ENCODE assay signal across 24 cellular contexts in genomic region chr11:57290288-57290687, GRCh38. TPM values are rescaled to one million over a fixed set of nuclear protein-coding genes. Genes with fewer than 3 reads are reported as not detected.
DNase-seq lines count a peak whose midpoint lies in the region; ATAC-seq and TF ChIP-seq lines count a peak whose summit lies in the region.
"Had no signal": no experiment of that assay in that cellular context is flagged by ENCODE, and none has a peak within 500 bp of the region (broad histone marks: within the 10 kb centered on the region; RNA-seq: fewer than 3 reads in every experiment).

No MANE protein-coding gene starts in this region.

- H3K4me3 Mint-ChIP-seq in glutamatergic neuron (ENCODE audit: unreplicated experiment), result no peak overlapping the region
- no peak overlapping the region for H3K4me3 Mint-ChIP-seq in activated CD8-positive, alpha-beta memory T cell treated with anti-CD3 and anti-CD28 coated beads, Interleukin-2, amount 10 ng/mL, durations not matched to agents 7 days and 5 days
- H3K4me3 Mint-ChIP-seq: activated naive CD4-positive, alpha-beta T cell treated with anti-CD3 and anti-CD28 coated beads, Interleukin-2, amount 10 ng/mL, durations not matched to agents 7 days and 5 days; brain had no signal

- in situ Hi-C loops in brain microvascular endothelial cell (cut with HindIII; ENCODE audit: low pct_ligation_motif_present, low sequenced_read_pairs), result no loop called here

- H3K27ac Mint-ChIP-seq in glutamatergic neuron (ENCODE audit: unreplicated experiment), result peak overlapping the region; percentile 86
- no peak overlapping the region for H3K27ac Mint-ChIP-seq in activated CD8-positive, alpha-beta memory T cell treated with anti-CD3 and anti-CD28 coated beads, Interleukin-2, amount 10 ng/mL, durations not matched to agents 7 days and 5 days
- H3K27ac Mint-ChIP-seq: activated naive CD4-positive, alpha-beta T cell treated with anti-CD3 and anti-CD28 coated beads, Interleukin-2, amount 10 ng/mL, durations not matched to agents 7 days and 5 days had no signal

- H3K9me3 ChIP-seq in skeletal muscle satellite cell (replicated peaks; ENCODE audit: low read length), result no peaks in the 10 kb centered on the region
- H3K9me3 ChIP-seq: BLaER1, lower lobe of right lung, thoracic aorta had no signal

- H3K27me3 Mint-ChIP-seq in glutamatergic neuron (ENCODE audit: unreplicated experiment), result no peaks in the 10 kb centered on the region
- H3K27me3 Mint-ChIP-seq in activated CD8-positive, alpha-beta memory T cell treated with anti-CD3 and anti-CD28 coated beads, Interleukin-2, amount 10 ng/mL, durations not matched to agents 7 days and 5 days, result peaks cover 23% of the 10 kb centered on the region

- H3K4me3 ChIP-seq in brain microvascular endothelial cell (ENCODE audit: low read depth, low read length) (no peak overlapping the region), skeletal muscle satellite cell (ENCODE audit: low read length) (no peak overlapping the region)
- H3K4me3 ChIP-seq: BLaER1, lower lobe of right lung, PC-9, thoracic aorta had no signal

- TF ChIP-seq CTCF in brain microvascular endothelial cell (IDR thresholded peaks at IDR 0.05; ENCODE audit: low read depth, low read length, missing control alignments) (no peak), glutamatergic neuron (IDR thresholded peaks at IDR 0.05; ENCODE audit: partially characterized antibody, unreplicated experiment) (no peak)

- peaks cover 5% of the 10 kb centered on the region for H3K9me3 Mint-ChIP-seq in glutamatergic neuron (ENCODE audit: unreplicated experiment)
- no peaks in the 10 kb centered on the region for H3K9me3 Mint-ChIP-seq in activated CD8-positive, alpha-beta memory T cell treated with anti-CD3 and anti-CD28 coated beads, Interleukin-2, amount 10 ng/mL, durations not matched to agents 7 days and 5 days (ENCODE audit: low read depth)
- H3K9me3 Mint-ChIP-seq: activated naive CD4-positive, alpha-beta T cell treated with anti-CD3 and anti-CD28 coated beads, Interleukin-2, amount 10 ng/mL, durations not matched to agents 7 days and 5 days; brain had no signal

- H3K27me3 ChIP-seq in brain microvascular endothelial cell (replicated peaks) (no peaks in the 10 kb centered on the region), skeletal muscle satellite cell (ENCODE audit: control insufficient read depth, insufficient read depth, low read length) (no peaks in the 10 kb centered on the region)
- H3K27me3 ChIP-seq: BLaER1 had no signal

- CTCF ChIA-PET in activated CD8-positive, alpha-beta memory T cell treated with anti-CD3 and anti-CD28 coated beads, Interleukin-2, amount 10 ng/mL, durations not matched to agents 7 days and 5 days (lab: Charles Lee), result interaction anchor here (0.7 kb wide), 1 partner anchor 14 kb away, joined by 3 read pairs; no protein-coding TSS in a partner anchor

- H3K27ac ChIP-seq in brain microvascular endothelial cell, result peak overlapping the region; percentile 84
- H3K27ac ChIP-seq: BLaER1, PC-9, thoracic aorta had no signal

- H3K36me3 Mint-ChIP-seq in glutamatergic neuron (ENCODE audit: unreplicated experiment), result peaks cover 6% of the 10 kb centered on the region
- no peaks in the 10 kb centered on the region for H3K36me3 Mint-ChIP-seq in activated CD8-positive, alpha-beta memory T cell treated with anti-CD3 and anti-CD28 coated beads, Interleukin-2, amount 10 ng/mL, durations not matched to agents 7 days and 5 days
- H3K36me3 Mint-ChIP-seq: activated naive CD4-positive, alpha-beta T cell treated with anti-CD3 and anti-CD28 coated beads, Interleukin-2, amount 10 ng/mL, durations not matched to agents 7 days and 5 days; brain had no signal

- H3K9ac ChIP-seq in skeletal muscle satellite cell (ENCODE audit: low read depth, low read length), result no peak overlapping the region
- H3K9ac ChIP-seq: BLaER1 had no signal

- H3K36me3 ChIP-seq in brain microvascular endothelial cell (replicated peaks) (no peaks in the 10 kb centered on the region), skeletal muscle satellite cell (ENCODE audit: insufficient read depth, low read length) (no peaks in the 10 kb centered on the region)
- H3K36me3 ChIP-seq: BLaER1, lower lobe of right lung, thoracic aorta had no signal

- DNase-seq in HCEC 1CT (peak; percentile 77), brain microvascular endothelial cell (peak; percentile 87), glutamatergic neuron (no peak), inferior parietal cortex (ENCODE audit: extremely low spot score) (no peak)
- no peak for DNase-seq in activated CD8-positive, alpha-beta memory T cell treated with anti-CD3 and anti-CD28 coated beads, Interleukin-2, amount 10 ng/mL, durations not matched to agents 7 days and 5 days
- DNase-seq: activated CD4-positive, alpha-beta T cell treated with anti-CD3 and anti-CD28 coated beads for 48 hours; activated naive CD4-positive, alpha-beta T cell treated with anti-CD3 and anti-CD28 coated beads, Interleukin-2, amount 10 ng/mL, durations not matched to agents 7 days and 5 days; activated T-cell treated with anti-CD3 and anti-CD28 coated beads for 4 hours; DMS 273 treated with DMSO at 0.1 percent for 48 hours; lower lobe of right lung; MM.1S; NCI-H2081; stimulated activated CD4-positive, alpha-beta T cell treated with anti-CD3 and anti-CD28 coated beads, Interleukin-4, amount 100 ng/mL, for 1 hour; stimulated activated CD8-positive, alpha-beta memory T cell treated with anti-CD3 and anti-CD28 coated beads, Interleukin-4, amount 100 ng/mL, for 48 hours; T1000 had no signal

- peaks cover 58% of the 10 kb centered on the region for H3K4me1 ChIP-seq in skeletal muscle satellite cell (ENCODE audit: control insufficient read depth, insufficient read depth, low read length)

- H3K4me1 Mint-ChIP-seq in glutamatergic neuron (ENCODE audit: low read depth, unreplicated experiment), result peaks cover 20% of the 10 kb centered on the region
- no peaks in the 10 kb centered on the region for H3K4me1 Mint-ChIP-seq in activated CD8-positive, alpha-beta memory T cell treated with anti-CD3 and anti-CD28 coated beads, Interleukin-2, amount 10 ng/mL, durations not matched to agents 7 days and 5 days
- H3K4me1 Mint-ChIP-seq: activated naive CD4-positive, alpha-beta T cell treated with anti-CD3 and anti-CD28 coated beads, Interleukin-2, amount 10 ng/mL, durations not matched to agents 7 days and 5 days had no signal

- peak overlapping the region; percentile 16 for H3K4me2 ChIP-seq in skeletal muscle satellite cell (ENCODE audit: low read length)
- H3K4me2 ChIP-seq: PC-9 had no signal

- no peak for ATAC-seq in HG03457 (IDR thresholded peaks at IDR 0.05; ENCODE audit: unreplicated experiment)
- no peak for ATAC-seq in activated CD8-positive, alpha-beta memory T cell treated with anti-CD3 and anti-CD28 coated beads, Interleukin-2, amount 10 ng/mL, durations not matched to agents 7 days and 5 days
- ATAC-seq: lower lobe of right lung, sciatic nerve had no signal

RNA-seq across cellular contexts. Expression of gene TNKS1BP1, which starts 34.5 kb away (rescaled TPM):
- total RNA-seq in glutamatergic neuron (ENCODE audit: unreplicated experiment), result 198 TPM
- 48.2 and 67.3 TPM in 2 replicates for total RNA-seq in skeletal muscle satellite cell (2012; rRNA removed)
- total RNA-seq in activated CD8-positive, alpha-beta memory T cell treated with anti-CD3 and anti-CD28 coated beads, Interleukin-2, amount 10 ng/mL, durations not matched to agents 7 days and 5 days, result 1 to 10 TPM; 4.4 to 5.8 TPM

RNA-seq across cellular contexts. Expression of gene SSRP1, which starts 45.4 kb away (rescaled TPM):
- 91.4 TPM for total RNA-seq in glutamatergic neuron (ENCODE audit: unreplicated experiment)
- total RNA-seq in skeletal muscle satellite cell (2012; rRNA removed), result 74.0 and 75.1 TPM in 2 replicates
- total RNA-seq in activated CD8-positive, alpha-beta memory T cell treated with anti-CD3 and anti-CD28 coated beads, Interleukin-2, amount 10 ng/mL, durations not matched to agents 7 days and 5 days, result 100 to 1,000 TPM; 158 to 196 TPM

RNA-seq across cellular contexts. Expression of gene P2RX3, which starts 47.9 kb away (rescaled TPM):
- 496 TPM for total RNA-seq in glutamatergic neuron (ENCODE audit: unreplicated experiment)
- total RNA-seq in skeletal muscle satellite cell (2012; rRNA removed), result not detected in 2 replicates
- not detected for total RNA-seq in activated CD8-positive, alpha-beta memory T cell treated with anti-CD3 and anti-CD28 coated beads, Interleukin-2, amount 10 ng/mL, durations not matched to agents 7 days and 5 days
- total RNA-seq: frontal cortex, lower lobe of right lung, PC-9, sciatic nerve, SK-MEL-5, thoracic aorta had no signal

RNA-seq across cellular contexts. Expression of gene APLNR, which starts 53.2 kb away (rescaled TPM):
- 0.37 TPM for total RNA-seq in glutamatergic neuron (ENCODE audit: unreplicated experiment)
- not detected in 2 replicates for total RNA-seq in skeletal muscle satellite cell (2012; rRNA removed)
- total RNA-seq in activated CD8-positive, alpha-beta memory T cell treated with anti-CD3 and anti-CD28 coated beads, Interleukin-2, amount 10 ng/mL, durations not matched to agents 7 days and 5 days, result not detected
- total RNA-seq: PC-9, SK-MEL-5 had no signal

Comparison
In these comparisons a context has a peak if more than half of its experiments do, and no peak if none do; other contexts are left out.
1. DNase-seq: peak in HCEC 1CT (single experiment) and brain microvascular endothelial cell (single experiment); none in glutamatergic neuron (single experiment), inferior parietal cortex (single experiment) and activated CD8-positive, alpha-beta memory T cell treated with anti-CD3 and anti-CD28 coated beads, Interleukin-2, amount 10 ng/mL, durations not matched to agents 7 days and 5 days (single experiment).
2. RNA of gene TNKS1BP1, which starts 34.5 kb away (total RNA-seq): 198 TPM in glutamatergic neuron (single experiment); 4.4 to 5.8 TPM in activated CD8-positive, alpha-beta memory T cell treated with anti-CD3 and anti-CD28 coated beads, Interleukin-2, amount 10 ng/mL, durations not matched to agents 7 days and 5 days; every median in the first group is over 10 times any median in the second.
3. RNA of gene P2RX3, which starts 47.9 kb away (total RNA-seq): 496 TPM in glutamatergic neuron (single experiment); not detected in activated CD8-positive, alpha-beta memory T cell treated with anti-CD3 and anti-CD28 coated beads, Interleukin-2, amount 10 ng/mL, durations not matched to agents 7 days and 5 days; every median in the first group is over 100 times any median in the second.